ENCODE assay signal across 8 cellular contexts in genomic region chrX:70554081-70554480, GRCh38.
A peak's percentile ranks its signal among the peaks of the same experiment; 100 is the strongest.
DNase-seq lines count a peak whose midpoint lies in the region; ATAC-seq and TF ChIP-seq lines count a peak whose summit lies in the region.

No MANE protein-coding gene starts in this region.

- peaks cover 2% of the 10 kb centered on the region for H3K27me3 Mint-ChIP-seq in activated T-helper 2 cell treated with anti-CD3 and anti-CD28 coated beads, Interferon-gamma antibody, Interleukin-2, Interleukin-4, amounts not matched to agents 10 μg/mL and 5 μg/mL and 100 μg/mL, durations not matched to agents 14 hours and 24 hours and 36 hours (ENCODE audit: low read depth)

- CTCF ChIA-PET in AG04450 (lab: Charles Lee) (interaction anchor here (0.7 to 1.7 kb wide), 8 partner anchors 99 to 421 kb away, joined by 3 to 12 read pairs (median 4); partner anchors contain the start of genes GDPD2 and IGBP1), PC-9 (lab: Charles Lee) (interaction anchor here (0.6 kb wide), 2 partner anchors 102 to 631 kb away, joined by 3 to 13 read pairs; no protein-coding TSS in a partner anchor)

- ATAC-seq in GM18517 (IDR thresholded peaks at IDR 0.05; ENCODE audit: unreplicated experiment), result peak; percentile 25

- BruUV-seq in PC-9 (replicated peaks; lab: Mats Ljungman, UMichigan), result no TSS peak

- DNase-seq in AG04450 (ENCODE audit: low read depth, low spot score) (no peak), PC-9 (peak in 1 of 2 experiments; percentile 35), fibroblast of the conjunctiva (ENCODE audit: low read depth) (peak; percentile 32), occipital lobe (lab: John Stamatoyannopoulos, UW) (no peak), coronary artery (ENCODE audit: low spot score) (no peak)
- no peak for DNase-seq in activated T-helper 2 cell treated with anti-CD3 and anti-CD28 coated beads, Interferon-gamma antibody, Interleukin-2, Interleukin-4, amounts not matched to agents 10 μg/mL and 5 μg/mL and 100 μg/mL, durations not matched to agents 14 hours and 24 hours and 36 hours (ENCODE audit: low spot score)
- DNase-seq in activated CD4-positive, alpha-beta T cell treated with anti-CD3 and anti-CD28 coated beads, Interleukin-2, amount 50 U/mL, for 48 hours, result no peak

- peak overlapping the region; percentile 49 for H3K4me2 ChIP-seq in PC-9

- intact Hi-C loops in PC-9 (cut with micrococcal nuclease; ENCODE audit: unreplicated experiment), result loop anchor here (5.0 kb wide), 1 partner anchor 122 kb away; no protein-coding TSS in a partner anchor
- intact Hi-C loops in activated T-helper 2 cell treated with anti-CD3 and anti-CD28 coated beads, Interferon-gamma antibody, Interleukin-2, Interleukin-4, amounts not matched to agents 10 μg/mL and 5 μg/mL and 100 μg/mL, durations not matched to agents 14 hours and 24 hours and 36 hours (cut with micrococcal nuclease), result loop anchor here (2.0 kb wide), 1 partner anchor 101 kb away; no protein-coding TSS in a partner anchor

- POLR2A ChIA-PET in AG04450 (lab: Yijun Ruan, JAX) (no interaction called here), PC-9 (lab: Charles Lee; ENCODE audit: unreplicated experiment) (no interaction called here)

- H3K9me3 Mint-ChIP-seq in activated T-helper 2 cell treated with anti-CD3 and anti-CD28 coated beads, Interferon-gamma antibody, Interleukin-2, Interleukin-4, amounts not matched to agents 10 μg/mL and 5 μg/mL and 100 μg/mL, durations not matched to agents 14 hours and 24 hours and 36 hours, result no peaks in the 10 kb centered on the region

- no peaks in the 10 kb centered on the region for H3K9me3 ChIP-seq in AG04450 (ENCODE audit: control insufficient read depth, insufficient read depth, low read length)
- no peaks in the 10 kb centered on the region for H3K9me3 ChIP-seq in PC-9 (ENCODE audit: insufficient read depth, low read depth)

- no peaks in the 10 kb centered on the region for H3K36me3 Mint-ChIP-seq in activated T-helper 2 cell treated with anti-CD3 and anti-CD28 coated beads, Interferon-gamma antibody, Interleukin-2, Interleukin-4, amounts not matched to agents 10 μg/mL and 5 μg/mL and 100 μg/mL, durations not matched to agents 14 hours and 24 hours and 36 hours (ENCODE audit: low read depth)

- no peaks in the 10 kb centered on the region for H4K20me1 ChIP-seq in PC-9 (ENCODE audit: insufficient read depth)

- peaks cover 12% of the 10 kb centered on the region for H3K4me1 ChIP-seq in PC-9 (replicated peaks; ENCODE audit: insufficient read depth)

- H3K27ac ChIP-seq in AG04450 (ENCODE audit: low read depth, low read length), result no peak overlapping the region
- H3K27ac ChIP-seq in PC-9, result peak overlapping the region; percentile 66
- no peak overlapping the region for H3K27ac ChIP-seq in coronary artery

- H3K4me3 Mint-ChIP-seq in activated T-helper 2 cell treated with anti-CD3 and anti-CD28 coated beads, Interferon-gamma antibody, Interleukin-2, Interleukin-4, amounts not matched to agents 10 μg/mL and 5 μg/mL and 100 μg/mL, durations not matched to agents 14 hours and 24 hours and 36 hours (ENCODE audit: low read depth), result no peak overlapping the region

- TF ChIP-seq CTCF in AG04450 (IDR thresholded peaks at IDR 0.05; ENCODE audit: low read depth, low read length) (peak; percentile 27; the same call in 1 of the 2 replicates), PC-9 (conservative IDR thresholded peaks at IDR 0.05) (peak; percentile 52; the same call in 1 of the 2 replicates), coronary artery (IDR thresholded peaks at IDR 0.05) (no peak)

- no peak overlapping the region for H3K4me3 ChIP-seq in AG04450 (ENCODE audit: low read depth, low read length)
- no peak overlapping the region for H3K4me3 ChIP-seq in PC-9
- no peak overlapping the region for H3K4me3 ChIP-seq in coronary artery

- no peaks in the 10 kb centered on the region for H3K36me3 ChIP-seq in PC-9 (ENCODE audit: low read depth)

- no peaks in the 10 kb centered on the region for H3K27me3 ChIP-seq in AG04450 (ENCODE audit: control insufficient read depth, insufficient read depth, low read length)
- H3K27me3 ChIP-seq in PC-9 (ENCODE audit: insufficient read depth, low read depth), result no peaks in the 10 kb centered on the region

- no peaks in the 10 kb centered on the region for H3F3A ChIP-seq in PC-9 (ENCODE audit: insufficient read depth, low read depth)

- H3K79me2 ChIP-seq in PC-9 (ENCODE audit: low read depth), result no peaks in the 10 kb centered on the region

- no peaks in the 10 kb centered on the region for H3K9me2 ChIP-seq in PC-9 (ENCODE audit: insufficient read depth)

- peak overlapping the region; percentile 71 for H2AFZ ChIP-seq in PC-9

- no peak overlapping the region for H3K27ac Mint-ChIP-seq in activated T-helper 2 cell treated with anti-CD3 and anti-CD28 coated beads, Interferon-gamma antibody, Interleukin-2, Interleukin-4, amounts not matched to agents 10 μg/mL and 5 μg/mL and 100 μg/mL, durations not matched to agents 14 hours and 24 hours and 36 hours

- peaks cover 13% of the 10 kb centered on the region for H3K4me1 Mint-ChIP-seq in activated T-helper 2 cell treated with anti-CD3 and anti-CD28 coated beads, Interferon-gamma antibody, Interleukin-2, Interleukin-4, amounts not matched to agents 10 μg/mL and 5 μg/mL and 100 μg/mL, durations not matched to agents 14 hours and 24 hours and 36 hours (ENCODE audit: low read depth)
